8 cellular contexts compared by ENCODE assay signal in genomic region chrX:71622347-71623104, GRCh38. TPM values are rescaled to one million over a fixed set of nuclear protein-coding genes. Genes with fewer than 3 reads are reported as not detected.
DNase-seq lines count a peak whose midpoint lies in the region; ATAC-seq and TF ChIP-seq lines count a peak whose summit lies in the region.

No MANE protein-coding gene starts in this region.

- H3K4me3 Mint-ChIP-seq in T-helper 17 cell (peak overlapping the region; percentile 63), CD14-positive monocyte (peak overlapping the region in 1 of 2 donors; percentile 11)

- peak overlapping the region; percentile 95 for H3K27ac Mint-ChIP-seq in T-helper 17 cell
- peak overlapping the region in 1 of 7 donors; percentile 69 for H3K27ac Mint-ChIP-seq in CD14-positive monocyte

- no peak overlapping the region for H2AFZ ChIP-seq in hepatocyte

- peak overlapping the region in 9 of 11 experiments; percentile 27 to 64 (median 40); a peak in 13 of 22 replicates for H3K9ac ChIP-seq in BLaER1 treated with 17β-estradiol and CSF1 and Interleukin-3, amounts not matched to agents 10 nM and 100 nM

- H3K9me3 ChIP-seq in BLaER1 treated with 17β-estradiol and CSF1 and Interleukin-3, amounts not matched to agents 10 nM and 100 nM (replicated peaks in 1 of 11), result peaks cover 3 to 19% (median 13%) of the 10 kb centered on the region in 11 experiments; a peak in 17 of 22 replicates
- H3K9me3 ChIP-seq in T-helper 17 cell (ENCODE audit: control insufficient read depth, low read length, poor library complexity, severe bottlenecking) (no peaks in the 10 kb centered on the region), ascending aorta (no peaks in the 10 kb centered on the region), hepatocyte (ENCODE audit: low read depth) (no peaks in the 10 kb centered on the region), spleen (no peaks in the 10 kb centered on the region)

- intact Hi-C loops in ascending aorta (cut with DNase I), result no loop called here
- intact Hi-C loops in spleen (cut with DNase I; ENCODE audit: low total_unique reads), result no loop called here
- intact Hi-C loops in CD14-positive monocyte (cut with micrococcal nuclease), result no loop called here

- H3K27me3 ChIP-seq in BLaER1 treated with 17β-estradiol and CSF1 and Interleukin-3, amounts not matched to agents 10 nM and 100 nM, result peaks cover 31 to 89% (median 75%) of the 10 kb centered on the region in 11 experiments
- H3K27me3 ChIP-seq in ascending aorta (no peaks in the 10 kb centered on the region), hepatocyte (no peaks in the 10 kb centered on the region), spleen (replicated peaks in 1 of 7) (no peaks in the 10 kb centered on the region)

- peak overlapping the region in 10 of 11 experiments; percentile 19 to 57 (median 44); a peak in 16 of 22 replicates for H3K27ac ChIP-seq in BLaER1 treated with 17β-estradiol and CSF1 and Interleukin-3, amounts not matched to agents 10 nM and 100 nM
- H3K27ac ChIP-seq in ascending aorta (peak overlapping the region; percentile 50 to 67), hepatocyte (peak overlapping the region; percentile 81), spleen (peak overlapping the region in 7 of 8 donors; percentile 50 to 84 (median 74))

- peaks cover 0 to 41% (median 10%) of the 10 kb centered on the region in 11 experiments; a peak in 10 of 22 replicates for H4K20me1 ChIP-seq in BLaER1 treated with 17β-estradiol and CSF1 and Interleukin-3, amounts not matched to agents 10 nM and 100 nM
- no peaks in the 10 kb centered on the region for H4K20me1 ChIP-seq in hepatocyte (ENCODE audit: insufficient read depth, poor library complexity, severe bottlenecking)

- peak overlapping the region; percentile 27 to 66 (median 55) for H3K4me2 ChIP-seq in BLaER1 treated with 17β-estradiol and CSF1 and Interleukin-3, amounts not matched to agents 10 nM and 100 nM
- no peak overlapping the region for H3K4me2 ChIP-seq in hepatocyte

- peaks cover 0 to 2% (median 0%) of the 10 kb centered on the region in 7 donors for H3K9me3 Mint-ChIP-seq in CD14-positive monocyte

- no peaks in the 10 kb centered on the region for H3K27me3 Mint-ChIP-seq in T-helper 17 cell
- H3K27me3 Mint-ChIP-seq in CD14-positive monocyte (ENCODE audit: low read depth in 3 of 3), result peaks cover 0 to 7% (median 0%) of the 10 kb centered on the region in 3 donors

- H3K36me3 ChIP-seq in BLaER1 treated with 17β-estradiol and CSF1 and Interleukin-3, amounts not matched to agents 10 nM and 100 nM, result no peaks in the 10 kb centered on the region
- no peaks in the 10 kb centered on the region for H3K36me3 ChIP-seq in ascending aorta
- no peaks in the 10 kb centered on the region for H3K36me3 ChIP-seq in hepatocyte (replicated peaks; ENCODE audit: insufficient read depth, low read depth)
- H3K36me3 ChIP-seq in spleen, result no peaks in the 10 kb centered on the region

- TF ChIP-seq CTCF in ascending aorta (IDR thresholded peaks at IDR 0.05) (peak in 2 of 3 experiments; percentile 14 to 28), hepatocyte (IDR thresholded peaks at IDR 0.05; ENCODE audit: poor library complexity) (no peak), spleen (IDR thresholded peaks at IDR 0.05 in 8 of 11, conservative IDR thresholded peaks at IDR 0.05 in 3 of 11) (peak in 2 of 11 experiments; percentile 18 to 24), CD14-positive monocyte (IDR thresholded peaks at IDR 0.05) (no peak)

- no peaks in the 10 kb centered on the region for H3K79me2 ChIP-seq in hepatocyte

- H3K4me1 Mint-ChIP-seq in T-helper 17 cell (peaks cover 30% of the 10 kb centered on the region), CD14-positive monocyte (peaks cover 18% of the 10 kb centered on the region)

- H3K9me2 ChIP-seq in hepatocyte (replicated peaks; ENCODE audit: insufficient read depth), result no peaks in the 10 kb centered on the region

- 70% methylated on average over 15 of the region's 15 CpGs for WGBS in hepatocyte (ENCODE audit: low lambda C conversion rate, missing lambda C conversion rate)
- WGBS in spleen, 5 donors, result 27 to 41% (median 40%) methylated on average over 10 to 15 of the region's 15 CpGs

- TF ChIP-seq POLR2A in spleen (IDR thresholded peaks at IDR 0.05), result no peak

- ATAC-seq in GM19395 (IDR thresholded peaks at IDR 0.05; ENCODE audit: unreplicated experiment) (peak; percentile 61), HG03521 (IDR thresholded peaks at IDR 0.05; ENCODE audit: unreplicated experiment) (peak; percentile 56), T-helper 17 cell (peak; percentile 75)

- no peak overlapping the region for H3K4me3 ChIP-seq in BLaER1 treated with 17β-estradiol and CSF1 and Interleukin-3, amounts not matched to agents 10 nM and 100 nM
- no peak overlapping the region for H3K4me3 ChIP-seq in ascending aorta
- H3K4me3 ChIP-seq in hepatocyte, result no peak overlapping the region
- H3K4me3 ChIP-seq in spleen, result peak overlapping the region in 1 of 8 donors; percentile 22

- DNase-seq in T-helper 17 cell, result peak in 2 of 3 donors; percentile 12 to 21
- peak in 1 of 2 donors; percentile 85 for DNase-seq in ascending aorta (ENCODE audit: low spot score in 2 of 2)
- DNase-seq in hepatocyte (ENCODE audit: low spot score), result peak; percentile 77
- peak; percentile 90 for DNase-seq in spleen
- DNase-seq in CD14-positive monocyte (ENCODE audit: low spot score), result no peak

- H3K36me3 Mint-ChIP-seq in T-helper 17 cell (ENCODE audit: low read depth), result no peaks in the 10 kb centered on the region
- no peaks in the 10 kb centered on the region for H3K36me3 Mint-ChIP-seq in CD14-positive monocyte

- peaks cover 38 to 52% (median 46%) of the 10 kb centered on the region in 10 experiments for H3K4me1 ChIP-seq in BLaER1 treated with 17β-estradiol and CSF1 and Interleukin-3, amounts not matched to agents 10 nM and 100 nM
- H3K4me1 ChIP-seq in ascending aorta (peaks cover 0 to 6% of the 10 kb centered on the region in 2 donors), hepatocyte (ENCODE audit: insufficient read depth) (peaks cover 5% of the 10 kb centered on the region), spleen (peaks cover 31 to 79% (median 64%) of the 10 kb centered on the region in 6 donors)

RNA-seq across cellular contexts. Expression of gene CXCR3, which starts 4.2 kb away (rescaled TPM):
- total RNA-seq in T-helper 17 cell (1 to 10 TPM; 3.1 to 5.8 TPM), ascending aorta (not detected), hepatocyte (0.08 TPM in 1 of 2 replicates, not detected in the other), spleen (1 to 10 TPM; 5.6 to 9.4 (median 8.5) TPM)
- polyA plus RNA-seq in hepatocyte (not detected in 2 replicates), spleen (10 to 100 TPM in 1 of 3 donors, 1 to 10 TPM in 2; 4.4 to 13.9 (median 6.4) TPM), CD14-positive monocyte (under 1 TPM; 0.10 to 0.14 TPM)

RNA-seq across cellular contexts. Expression of gene GCNA, which starts 44.3 kb away (rescaled TPM):
- total RNA-seq in T-helper 17 cell (1 to 10 TPM; 1.2 to 1.3 TPM), ascending aorta (0.96 TPM), hepatocyte (0.50 and 0.68 TPM in 2 replicates), spleen (10 to 100 TPM in 1 of 7 donors, 1 to 10 TPM in 6; 1.9 to 12.8 (median 4.4) TPM)
- polyA plus RNA-seq in hepatocyte (0.42 and 0.47 TPM in 2 replicates), spleen (1 to 10 TPM; 1.8 to 2.4 (median 1.9) TPM), CD14-positive monocyte (under 1 TPM; 0.26 to 0.27 TPM)

Comparison
In these comparisons a context has a peak if more than half of its experiments do, and no peak if none do; other contexts are left out.
1. CTCF ChIP-seq: peak in ascending aorta (2 of 3); none in hepatocyte (single experiment) and CD14-positive monocyte (single experiment).
2. Peak in every context shown above with its lines, with median percentiles within 50 percentile points of each other: H3K27ac ChIP-seq and ATAC-seq.